In the genomic region with DNA sequence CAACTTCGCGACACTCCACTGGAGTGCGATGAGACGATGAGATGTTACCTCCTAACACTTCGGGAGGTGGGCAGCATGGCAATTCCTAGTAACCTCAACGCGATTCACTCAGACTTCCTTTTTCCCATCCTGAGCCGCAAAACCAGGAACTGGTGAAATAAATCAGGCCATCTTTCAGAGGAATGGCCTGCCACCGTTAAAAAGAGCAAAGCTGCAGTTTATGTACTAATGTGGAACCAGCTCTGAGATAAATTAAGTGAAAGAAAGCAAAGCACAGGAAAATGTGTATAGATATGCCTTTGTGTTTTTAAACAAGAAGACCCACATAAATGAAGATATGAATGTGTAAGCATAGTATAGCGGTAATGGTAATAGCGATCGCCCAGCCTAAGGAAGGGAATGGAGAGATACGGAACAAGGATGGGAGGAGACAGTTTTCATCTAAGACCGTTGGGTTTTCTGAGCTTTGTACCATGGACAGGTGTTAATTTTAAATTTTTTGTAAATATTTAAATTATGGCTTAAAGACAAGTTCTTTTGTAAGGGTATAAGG, we compare ENCODE assay signal across 8 cellular contexts. TPM values are rescaled to one million over a fixed set of nuclear protein-coding genes. Genes with fewer than 3 reads are reported as not detected.
A peak's percentile ranks its signal among the peaks of the same experiment; 100 is the strongest.
DNase-seq lines count a peak whose midpoint lies in the region; ATAC-seq and TF ChIP-seq lines count a peak whose summit lies in the region.

No MANE protein-coding gene starts in this region.

- H3K4me1 ChIP-seq in PC-9 (replicated peaks; ENCODE audit: insufficient read depth) (peaks cover 8% of the 10 kb centered on the region), neural progenitor cell (peaks cover 7% of the 10 kb centered on the region)

- no peaks in the 10 kb centered on the region for H3K9me3 Mint-ChIP-seq in activated T-cell treated with anti-CD3 and anti-CD28 coated beads, Interleukin-2, amount 50 U/mL, for 24 hours
- H3K9me3 Mint-ChIP-seq in effector memory CD8-positive, alpha-beta T cell = no peaks in the 10 kb centered on the region
- H3K9me3 Mint-ChIP-seq in neural progenitor cell = no peaks in the 10 kb centered on the region

- CTCF ChIA-PET in PC-9 (lab: Charles Lee) = interaction anchor here (0.8 to 1.9 kb wide), 7 partner anchors 29 to 177 kb away, joined by 3 to 21 read pairs (median 7); a partner anchor contains a TSS

- peaks cover 19% of the 10 kb centered on the region for H3F3A ChIP-seq in PC-9 (ENCODE audit: insufficient read depth, low read depth)
- peaks cover 27% of the 10 kb centered on the region for H3F3A ChIP-seq in neural progenitor cell (ENCODE audit: low read depth)

- H3K27me3 Mint-ChIP-seq in activated T-cell treated with anti-CD3 and anti-CD28 coated beads, Interleukin-2, amount 50 U/mL, for 24 hours = no peaks in the 10 kb centered on the region
- H3K27me3 Mint-ChIP-seq in effector memory CD8-positive, alpha-beta T cell = no peaks in the 10 kb centered on the region
- H3K27me3 Mint-ChIP-seq in neural progenitor cell (ENCODE audit: insufficient read depth, low read depth) = peaks cover 5% of the 10 kb centered on the region

- H2AFZ ChIP-seq in PC-9 = peak overlapping the region; percentile 94
- H2AFZ ChIP-seq in neural progenitor cell (replicated peaks) = peak overlapping the region; percentile 69

- intact Hi-C loops in PC-9 (cut with micrococcal nuclease; ENCODE audit: unreplicated experiment) = loop anchor here (2.0 to 5.0 kb wide), 2 partner anchors 105 to 271 kb away; no protein-coding TSS in a partner anchor

- H3K79me2 ChIP-seq in PC-9 (ENCODE audit: low read depth) = no peaks in the 10 kb centered on the region
- peaks cover 7% of the 10 kb centered on the region for H3K79me2 ChIP-seq in neural progenitor cell (ENCODE audit: low read depth)

- H4K20me1 ChIP-seq in PC-9 (ENCODE audit: insufficient read depth) (no peaks in the 10 kb centered on the region), neural progenitor cell (ENCODE audit: low read depth) (no peaks in the 10 kb centered on the region)

- peak overlapping the region; percentile 89 for H3K4me3 Mint-ChIP-seq in activated T-cell treated with anti-CD3 and anti-CD28 coated beads, Interleukin-2, amount 50 U/mL, for 24 hours
- peak overlapping the region; percentile 90 to 91 for H3K4me3 Mint-ChIP-seq in effector memory CD8-positive, alpha-beta T cell
- H3K4me3 Mint-ChIP-seq in neural progenitor cell = peak overlapping the region; percentile 88

- H3K9me3 ChIP-seq in PC-9 (ENCODE audit: insufficient read depth, low read depth) (no peaks in the 10 kb centered on the region), neural progenitor cell (ENCODE audit: low read depth) (no peaks in the 10 kb centered on the region)

- H3K27me3 ChIP-seq in PC-9 (ENCODE audit: insufficient read depth, low read depth) = no peaks in the 10 kb centered on the region
- no peaks in the 10 kb centered on the region for H3K27me3 ChIP-seq in neural progenitor cell

- no peaks in the 10 kb centered on the region for H3K36me3 ChIP-seq in PC-9 (ENCODE audit: low read depth)
- H3K36me3 ChIP-seq in neural progenitor cell = no peaks in the 10 kb centered on the region

- TF ChIP-seq CTCF in PC-9 (conservative IDR thresholded peaks at IDR 0.05) = no peak
- TF ChIP-seq CTCF in neural progenitor cell (IDR thresholded peaks at IDR 0.05) = no peak
- no peak for TF ChIP-seq CTCF in GM20000 (IDR thresholded peaks at IDR 0.05; ENCODE audit: extremely low read depth, missing control alignments)

- H3K4me2 ChIP-seq in PC-9 (peak overlapping the region; percentile 98), neural progenitor cell (peak overlapping the region; percentile 72)

- POLR2A ChIA-PET in PC-9 (lab: Charles Lee; ENCODE audit: unreplicated experiment) = interaction anchor here (0.6 to 0.7 kb wide), 3 partner anchors 21 to 1129 kb away, joined by 3 to 5 read pairs (median 3); no protein-coding TSS in a partner anchor

- no peak for ATAC-seq in effector memory CD8-positive, alpha-beta T cell (replicated peaks)

- no peaks in the 10 kb centered on the region for H3K9me2 ChIP-seq in PC-9 (ENCODE audit: insufficient read depth)

- peak overlapping the region; percentile 98 for H3K27ac Mint-ChIP-seq in activated T-cell treated with anti-CD3 and anti-CD28 coated beads, Interleukin-2, amount 50 U/mL, for 24 hours
- H3K27ac Mint-ChIP-seq in effector memory CD8-positive, alpha-beta T cell = peak overlapping the region; percentile 96 to 98
- peak overlapping the region; percentile 97 for H3K27ac Mint-ChIP-seq in neural progenitor cell

- peak overlapping the region; percentile 73 for H3K4me3 ChIP-seq in PC-9
- H3K4me3 ChIP-seq in neural progenitor cell = peak overlapping the region; percentile 55

- H3K4me1 Mint-ChIP-seq in activated T-cell treated with anti-CD3 and anti-CD28 coated beads, Interleukin-2, amount 50 U/mL, for 24 hours (ENCODE audit: low read depth) = peaks cover 35% of the 10 kb centered on the region
- peaks cover 9 to 21% of the 10 kb centered on the region in 2 donors for H3K4me1 Mint-ChIP-seq in effector memory CD8-positive, alpha-beta T cell (ENCODE audit: low read depth in 2 of 2)
- peaks cover 8% of the 10 kb centered on the region for H3K4me1 Mint-ChIP-seq in neural progenitor cell

- DNase-seq in activated T-cell treated with anti-CD3 and anti-CD28 coated beads, Interleukin-2, amount 50 U/mL, for 24 hours = no peak
- no peak for DNase-seq in activated T-cell treated with anti-CD3 and anti-CD28 coated beads, Interleukin-2, amount 50 U/mL, for 1 hour
- DNase-seq in PC-9 = no peak
- DNase-seq in effector memory CD8-positive, alpha-beta T cell = no peak
- no peak for DNase-seq in neural progenitor cell (ENCODE audit: low spot score)
- DNase-seq in GM20000 (ENCODE audit: low spot score) = no peak
- no peak for DNase-seq in activated CD8-positive, alpha-beta memory T cell treated with anti-CD3 and anti-CD28 coated beads, Interleukin-2, amount 50 U/mL, for 4 hours
- no peak for DNase-seq in HCEC 1CT

- BruUV-seq in PC-9 (replicated peaks; lab: Mats Ljungman, UMichigan) = no TSS peak

- H3K27ac ChIP-seq in PC-9 (peak overlapping the region; percentile 82), neural progenitor cell (peak overlapping the region; percentile 97)

- H3K36me3 Mint-ChIP-seq in activated T-cell treated with anti-CD3 and anti-CD28 coated beads, Interleukin-2, amount 50 U/mL, for 24 hours (ENCODE audit: low read depth) = peaks cover 7% of the 10 kb centered on the region
- peaks cover 10% of the 10 kb centered on the region for H3K36me3 Mint-ChIP-seq in effector memory CD8-positive, alpha-beta T cell (ENCODE audit: insufficient read depth)
- no peaks in the 10 kb centered on the region for H3K36me3 Mint-ChIP-seq in neural progenitor cell

- H3K9ac ChIP-seq in neural progenitor cell = peak overlapping the region; percentile 73

RNA-seq across cellular contexts. Expression of a gene that starts 30.7 kb away (rescaled TPM):
- total RNA-seq in PC-9 (2021) (185 and 191 TPM in 2 replicates), neural progenitor cell (ENCODE audit: low replicate concordance) (186 and 214 TPM in 2 replicates)

RNA-seq across cellular contexts. Expression of a gene that starts 44.6 kb away (rescaled TPM):
- total RNA-seq in PC-9 (2021) = 197 and 319 TPM in 2 replicates
- total RNA-seq in neural progenitor cell (ENCODE audit: low replicate concordance) = 47.5 and 51.2 TPM in 2 replicates
